ENCODE assay signal across 8 cellular contexts in the genomic region with DNA sequence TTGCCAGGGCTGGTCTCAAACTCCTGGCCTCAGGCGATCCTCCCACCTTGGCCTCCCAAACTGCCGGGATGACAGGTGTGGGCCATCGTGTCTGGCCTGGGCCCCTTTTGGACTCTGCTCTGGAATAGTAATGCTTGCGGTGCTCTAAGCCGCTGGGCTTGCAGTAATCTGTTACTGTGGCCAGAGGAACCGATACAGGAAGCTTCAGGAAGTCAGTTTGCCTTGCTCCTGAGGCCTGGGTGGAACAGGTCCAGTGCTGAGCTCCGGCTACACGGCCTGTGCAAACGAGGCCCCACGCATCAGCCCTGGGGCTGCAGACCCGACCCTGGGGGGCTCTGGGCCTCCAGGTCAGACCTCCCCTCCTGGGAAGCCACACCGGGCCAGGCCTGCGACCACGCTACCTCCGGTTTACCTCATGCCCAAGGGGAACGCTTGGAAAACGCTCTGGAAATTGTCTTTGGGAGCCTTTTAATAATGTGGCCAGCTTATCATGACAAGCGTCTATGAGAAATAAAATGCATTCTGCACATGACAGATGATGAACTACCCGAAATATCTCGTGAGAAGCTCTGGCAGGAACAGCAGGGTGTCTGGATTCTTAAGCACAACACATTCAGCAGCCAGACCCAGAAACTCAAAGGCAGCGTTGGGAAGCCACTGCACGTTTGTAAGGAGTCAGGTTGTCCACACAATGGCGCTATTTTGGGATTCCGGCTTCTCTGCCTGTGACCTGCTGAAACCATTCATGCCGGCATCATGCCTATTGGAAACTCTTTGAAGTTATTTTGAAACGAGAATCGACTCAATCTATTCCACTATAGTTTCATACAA. TPM values are rescaled to one million over a fixed set of nuclear protein-coding genes. Genes with fewer than 3 reads are reported as not detected.
A peak's percentile ranks its signal among the peaks of the same experiment; 100 is the strongest.
DNase-seq lines count a peak whose midpoint lies in the region; ATAC-seq and TF ChIP-seq lines count a peak whose summit lies in the region.

No MANE protein-coding gene starts in this region.

- DNase-seq in SK-N-DZ (ENCODE audit: low spot score) (peak; percentile 62), progenitor cell of endocrine pancreas (ENCODE audit: low spot score, unreplicated experiment) (no peak), glomerular visceral epithelial cell (ENCODE audit: extremely low spot score) (no peak), RKO (ENCODE audit: low spot score) (no peak)
- no peak for DNase-seq in activated naive CD4-positive, alpha-beta T cell treated with anti-CD3 and anti-CD28 coated beads, Interleukin-2, amount 10 ng/mL, durations not matched to agents 7 days and 5 days

- H3K27ac Mint-ChIP-seq in progenitor cell of endocrine pancreas: no peak overlapping the region
- no peak overlapping the region for H3K27ac Mint-ChIP-seq in activated naive CD4-positive, alpha-beta T cell treated with anti-CD3 and anti-CD28 coated beads, Interleukin-2, amount 10 ng/mL, durations not matched to agents 7 days and 5 days

- H3K36me3 Mint-ChIP-seq in progenitor cell of endocrine pancreas (ENCODE audit: insufficient read depth): peaks cover 10% of the 10 kb centered on the region
- peaks cover 16% of the 10 kb centered on the region for H3K36me3 Mint-ChIP-seq in activated naive CD4-positive, alpha-beta T cell treated with anti-CD3 and anti-CD28 coated beads, Interleukin-2, amount 10 ng/mL, durations not matched to agents 7 days and 5 days

- H3K27ac ChIP-seq in gastroesophageal sphincter: peak overlapping the region; percentile 70 to 90 (median 88)

- 13 to 22% methylated on average over 14 to 15 of the region's 27 CpGs for WGBS in gastroesophageal sphincter (ENCODE audit: low coverage in 1 of 2), 2 donors

- no peaks in the 10 kb centered on the region for H3K9me3 ChIP-seq in gastroesophageal sphincter

- H3K9me3 Mint-ChIP-seq in progenitor cell of endocrine pancreas (ENCODE audit: low read depth): no peaks in the 10 kb centered on the region
- H3K9me3 Mint-ChIP-seq in activated naive CD4-positive, alpha-beta T cell treated with anti-CD3 and anti-CD28 coated beads, Interleukin-2, amount 10 ng/mL, durations not matched to agents 7 days and 5 days: no peaks in the 10 kb centered on the region

- H3K27me3 ChIP-seq in gastroesophageal sphincter: no peaks in the 10 kb centered on the region

- H3K36me3 ChIP-seq in gastroesophageal sphincter: peaks cover 0 to 33% of the 10 kb centered on the region in 2 donors

- H3K4me3 Mint-ChIP-seq in progenitor cell of endocrine pancreas (ENCODE audit: low read depth): no peak overlapping the region
- H3K4me3 Mint-ChIP-seq in activated naive CD4-positive, alpha-beta T cell treated with anti-CD3 and anti-CD28 coated beads, Interleukin-2, amount 10 ng/mL, durations not matched to agents 7 days and 5 days: no peak overlapping the region

- peak overlapping the region in 1 of 2 donors; percentile 21 for H3K4me3 ChIP-seq in gastroesophageal sphincter

- no peak for TF ChIP-seq EP300 in gastroesophageal sphincter (IDR thresholded peaks at IDR 0.05)

- TF ChIP-seq CTCF in gastroesophageal sphincter (IDR thresholded peaks at IDR 0.05) (peak in 3 of 4 experiments; percentile 36 to 47 (median 42)), progenitor cell of endocrine pancreas (IDR thresholded peaks at IDR 0.05; ENCODE audit: unreplicated experiment) (peak; percentile 17)

- peaks cover 0 to 62% (median 25%) of the 10 kb centered on the region in 3 donors for H3K4me1 ChIP-seq in gastroesophageal sphincter

- peaks cover 3% of the 10 kb centered on the region for H3K27me3 Mint-ChIP-seq in progenitor cell of endocrine pancreas
- peaks cover 37% of the 10 kb centered on the region for H3K27me3 Mint-ChIP-seq in activated naive CD4-positive, alpha-beta T cell treated with anti-CD3 and anti-CD28 coated beads, Interleukin-2, amount 10 ng/mL, durations not matched to agents 7 days and 5 days

- CTCF ChIA-PET in activated naive CD4-positive, alpha-beta T cell treated with anti-CD3 and anti-CD28 coated beads, Interleukin-2, amount 10 ng/mL, durations not matched to agents 7 days and 5 days (lab: Charles Lee): no interaction called here

- TF ChIP-seq POLR2A in gastroesophageal sphincter (IDR thresholded peaks at IDR 0.05): no peak

- peaks cover 2% of the 10 kb centered on the region for H3K4me1 Mint-ChIP-seq in progenitor cell of endocrine pancreas (ENCODE audit: low read depth)
- H3K4me1 Mint-ChIP-seq in activated naive CD4-positive, alpha-beta T cell treated with anti-CD3 and anti-CD28 coated beads, Interleukin-2, amount 10 ng/mL, durations not matched to agents 7 days and 5 days: peaks cover 25% of the 10 kb centered on the region

- ATAC-seq in GM21529 (IDR thresholded peaks at IDR 0.05; ENCODE audit: unreplicated experiment) (peak; percentile 37), gastroesophageal sphincter (peak; percentile 81), GM21515 (IDR thresholded peaks at IDR 0.05; ENCODE audit: unreplicated experiment) (no peak)

RNA-seq across cellular contexts. Expression of a gene that starts 10.1 kb away (rescaled TPM):
- 27.4 and 30.5 TPM in 2 replicates for polyA plus RNA-seq in SK-N-DZ (2014; cell fraction: cytosol; rRNA removed)
- polyA plus RNA-seq in SK-N-DZ (2014; cell fraction: nucleus; rRNA removed): 28.2 and 35.6 TPM in 2 replicates
- total RNA-seq in gastroesophageal sphincter (100 to 1,000 TPM in 1 of 4 donors, 10 to 100 TPM in 3; 44.8 to 106 (median 60.1) TPM), progenitor cell of endocrine pancreas (10.3 and 10.7 TPM in 2 replicates)

RNA-seq across cellular contexts. Expression of a gene that starts 10.7 kb away (rescaled TPM):
- polyA plus RNA-seq in SK-N-DZ (2014; cell fraction: cytosol; rRNA removed): 9.5 and 12.6 TPM in 2 replicates
- 6.4 and 9.1 TPM in 2 replicates for polyA plus RNA-seq in SK-N-DZ (2014; cell fraction: nucleus; rRNA removed)
- total RNA-seq in gastroesophageal sphincter (10 to 100 TPM in 3 of 4 donors, 1 to 10 TPM in 1; 6.0 to 16.7 (median 12.0) TPM), progenitor cell of endocrine pancreas (20.3 and 20.6 TPM in 2 replicates)

RNA-seq across cellular contexts. Expression of a gene that starts 18.4 kb away (rescaled TPM):
- 1.7 and 2.9 TPM in 2 replicates for polyA plus RNA-seq in SK-N-DZ (2014; cell fraction: cytosol; rRNA removed)
- 2.0 and 4.2 TPM in 2 replicates for polyA plus RNA-seq in SK-N-DZ (2014; cell fraction: nucleus; rRNA removed)
- total RNA-seq in gastroesophageal sphincter: not detected
- total RNA-seq in progenitor cell of endocrine pancreas: 1.2 and 1.6 TPM in 2 replicates
